25 cellular contexts compared by ENCODE assay signal in the genomic region with DNA sequence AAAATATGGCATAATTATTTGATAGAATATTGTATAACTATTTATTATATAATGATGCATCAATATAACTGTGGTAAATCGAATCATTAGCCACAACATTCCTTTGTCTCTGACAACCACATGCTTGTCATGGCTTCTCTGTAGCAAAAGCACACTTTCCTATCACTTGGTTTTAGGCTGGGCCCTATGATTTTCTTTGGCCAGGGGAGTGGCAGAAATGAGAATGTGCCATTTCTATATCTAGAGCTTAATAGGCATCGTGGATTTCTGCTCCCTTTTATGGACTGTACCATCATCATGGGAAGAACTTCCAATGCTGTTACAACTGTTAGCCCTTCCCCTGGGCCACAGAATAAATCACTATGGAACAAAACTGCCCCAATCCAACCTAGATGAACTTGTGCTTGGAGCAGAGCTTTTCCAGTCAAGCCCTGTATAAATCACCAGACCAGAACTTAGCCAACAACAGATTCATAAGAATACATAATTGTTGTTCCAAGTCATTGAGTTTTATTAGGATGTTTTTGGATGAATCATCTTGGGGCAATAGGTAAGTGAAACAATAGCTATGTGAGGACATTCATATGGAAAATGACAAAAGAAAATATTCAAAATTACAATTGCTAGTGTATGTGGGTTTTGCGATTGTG.
"Had no signal": no experiment of that assay in that cellular context is flagged by ENCODE, and none has a peak within 500 bp of the region (broad histone marks: within the 10 kb centered on the region; RNA-seq: fewer than 3 reads in every experiment).

No MANE protein-coding gene starts in this region.

- H3K4me3 Mint-ChIP-seq: activated B cell treated with CpG ODN at 0.5 μM for 24 hours; activated CD4-positive, alpha-beta T cell treated with anti-CD3 and anti-CD28 coated beads for 36 hours; activated naive CD8-positive, alpha-beta T cell treated with anti-CD3 and anti-CD28 coated beads for 36 hours; endodermal cell; naive B cell; stimulated activated memory B cell treated with anti-CD40 and anti-IgM and Interleukin-4, amounts not matched to agents 10 μg/mL and 1 μg/mL and 100 μg/mL, for 72 hours; T-helper 1 cell treated with Interleukin-12 subunit alpha and Interleukin-12 subunit beta and Interleukin-4 antibody, amounts not matched to agents 30 μg/mL and 1 μg/mL, for 36 hours had no signal

- H3K9me3 ChIP-seq: right lobe of liver, suprapubic skin, transverse colon, vagina had no signal

- H3K27ac ChIP-seq: gastroesophageal sphincter, heart left ventricle, lower lobe of right lung, right lobe of liver, stomach, suprapubic skin, transverse colon, vagina had no signal

- H3K4me1 ChIP-seq: gastroesophageal sphincter, heart left ventricle, lower lobe of right lung, right lobe of liver, stomach, suprapubic skin, transverse colon, vagina had no signal

- H3K36me3 Mint-ChIP-seq: activated naive CD8-positive, alpha-beta T cell treated with anti-CD3 and anti-CD28 coated beads for 36 hours; naive B cell; stimulated activated memory B cell treated with anti-CD40 and anti-IgM and Interleukin-4, amounts not matched to agents 10 μg/mL and 1 μg/mL and 100 μg/mL, for 72 hours had no signal

- H3K4me1 Mint-ChIP-seq: activated B cell treated with CpG ODN at 0.5 μM for 24 hours; activated CD4-positive, alpha-beta T cell treated with anti-CD3 and anti-CD28 coated beads for 36 hours; activated naive CD8-positive, alpha-beta T cell treated with anti-CD3 and anti-CD28 coated beads for 36 hours; naive B cell; stimulated activated memory B cell treated with anti-CD40 and anti-IgM and Interleukin-4, amounts not matched to agents 10 μg/mL and 1 μg/mL and 100 μg/mL, for 72 hours had no signal

- H3K4me3 ChIP-seq: gastroesophageal sphincter, heart left ventricle, lower lobe of right lung, right lobe of liver, smooth muscle cell, stomach, suprapubic skin, transverse colon, vagina had no signal

- ATAC-seq: activated CD4-positive, alpha-beta T cell treated with anti-CD3 and anti-CD28 coated beads for 36 hours; gastroesophageal sphincter; heart left ventricle; lower lobe of right lung; right lobe of liver; stimulated activated memory B cell treated with anti-CD40 and anti-IgM and Interleukin-4, amounts not matched to agents 10 μg/mL and 1 μg/mL and 100 μg/mL, for 72 hours had no signal

- H3K27ac Mint-ChIP-seq: activated B cell treated with CpG ODN at 0.5 μM for 24 hours; activated CD4-positive, alpha-beta T cell treated with anti-CD3 and anti-CD28 coated beads for 36 hours; activated naive CD8-positive, alpha-beta T cell treated with anti-CD3 and anti-CD28 coated beads for 36 hours; endodermal cell; naive B cell; stimulated activated memory B cell treated with anti-CD40 and anti-IgM and Interleukin-4, amounts not matched to agents 10 μg/mL and 1 μg/mL and 100 μg/mL, for 72 hours; T-helper 1 cell treated with Interleukin-12 subunit alpha and Interleukin-12 subunit beta and Interleukin-4 antibody, amounts not matched to agents 30 μg/mL and 1 μg/mL, for 36 hours had no signal

- H3K9me3 Mint-ChIP-seq: activated B cell treated with CpG ODN at 0.5 μM for 24 hours had no signal

- H3K4me2 ChIP-seq: smooth muscle cell had no signal

- H3K36me3 ChIP-seq: gastroesophageal sphincter, heart left ventricle, lower lobe of right lung, right lobe of liver, stomach, suprapubic skin, vagina had no signal

- H3K27me3 Mint-ChIP-seq: activated B cell treated with CpG ODN at 0.5 μM for 24 hours; activated CD4-positive, alpha-beta T cell treated with anti-CD3 and anti-CD28 coated beads for 36 hours; activated naive CD8-positive, alpha-beta T cell treated with anti-CD3 and anti-CD28 coated beads for 36 hours; naive B cell; stimulated activated memory B cell treated with anti-CD40 and anti-IgM and Interleukin-4, amounts not matched to agents 10 μg/mL and 1 μg/mL and 100 μg/mL, for 72 hours had no signal

- H3K27me3 ChIP-seq: gastroesophageal sphincter, heart left ventricle, right lobe of liver, stomach, suprapubic skin, transverse colon, vagina had no signal

- DNase-seq: activated B cell treated with CpG ODN at 0.5 μM for 24 hours; activated CD4-positive, alpha-beta T cell treated with anti-CD3 and anti-CD28 coated beads for 36 hours; activated CD4-positive, alpha-beta T cell treated with anti-CD3 and anti-CD28 coated beads, Interleukin-2, amount 50 U/mL, for 48 hours; activated CD8-positive, alpha-beta memory T cell treated with anti-CD3 and anti-CD28 coated beads, Interleukin-2, amount 50 U/mL, for 48 hours; activated naive CD4-positive, alpha-beta T cell treated with Interleukin-2 at 50 U/mL for 16 hours; activated naive CD8-positive, alpha-beta T cell treated with anti-CD3 and anti-CD28 coated beads for 36 hours; activated T-cell treated with anti-CD3 and anti-CD28 coated beads, Interleukin-2, amount 50 U/mL, for 48 hours; cortex of kidney; endodermal cell; heart left ventricle; islet precursor cell; lower lobe of right lung; naive B cell; nucleus accumbens; right lobe of liver; stimulated activated CD4-positive, alpha-beta T cell treated with anti-CD3 and anti-CD28 coated beads, Interleukin-15, amount 100 ng/mL, for 24 hours; stomach; T1000; transverse colon had no signal
